In genomic region chr1:31445951-31446350, GRCh38 we compare ENCODE assay signal across 24 cellular contexts. TPM values are rescaled to one million over a fixed set of nuclear protein-coding genes. Genes with fewer than 3 reads are reported as not detected.
A peak's percentile ranks its signal among the peaks of the same experiment; 100 is the strongest.
DNase-seq lines count a peak whose midpoint lies in the region; ATAC-seq and TF ChIP-seq lines count a peak whose summit lies in the region.
"Had no signal": no experiment of that assay in that cellular context is flagged by ENCODE, and none has a peak within 500 bp of the region (broad histone marks: within the 10 kb centered on the region; RNA-seq: fewer than 3 reads in every experiment).

No MANE protein-coding gene starts in this region.

- peaks cover 3 to 5% of the 10 kb centered on the region in 2 donors for H3K9me3 ChIP-seq in mucosa of rectum (ENCODE audit: control insufficient read depth in 2 of 2, low read length in 2 of 2)
- H3K9me3 ChIP-seq in left ventricle myocardium inferior (replicated peaks): peaks cover 11% of the 10 kb centered on the region
- H3K9me3 ChIP-seq: BE2C had no signal

- H3K4me3 ChIP-seq in mucosa of rectum (ENCODE audit: low read length in 2 of 2) (no peak overlapping the region), left ventricle myocardium inferior (no peak overlapping the region)
- H3K4me3 ChIP-seq: GM12878, GM23248 had no signal

- H3K27ac ChIP-seq in mucosa of rectum (ENCODE audit: low read depth in 2 of 2, low read length in 2 of 2) (peak overlapping the region; percentile 88 to 90), left ventricle myocardium inferior (replicated peaks) (no peak overlapping the region)
- H3K27ac ChIP-seq: GM23248, KMS-11 had no signal

- DNase-seq in GF-D8 (lab: John Stamatoyannopoulos, UW): peak; percentile 58
- DNase-seq in NOMO-1 (lab: John Stamatoyannopoulos, UW; ENCODE audit: unreplicated experiment in 2 of 2): peak; percentile 52 to 61
- DNase-seq in SKM-1 (lab: John Stamatoyannopoulos, UW; ENCODE audit: unreplicated experiment): peak; percentile 61
- no peak for DNase-seq in left ventricle myocardium inferior
- no peak for DNase-seq in AG08395 (ENCODE audit: low spot score)
- DNase-seq in NCI-H128 (lab: John Stamatoyannopoulos, UW; ENCODE audit: unreplicated experiment): no peak
- DNase-seq: ACHN; BE2C; CD4-positive, alpha-beta memory T cell; DMS79 treated with DMSO at 0.1 percent for 48 hours; GM23248; NCI-H1417; NCI-H1930; NCI-H2171; NCI-H446 treated with DMSO at 0.1 percent for 48 hours; NK-92 treated with Interleukin-12 subunit alpha and Interleukin-12 subunit beta, amount 100 ng/mL, for 24 hours; Right ventricle myocardium superior had no signal

- intact Hi-C loops in left ventricle myocardium inferior (cut with micrococcal nuclease): no loop called here

- ATAC-seq in HG02588 (IDR thresholded peaks at IDR 0.05; ENCODE audit: unreplicated experiment): no peak
- ATAC-seq: GM12878, HCT116, Panc1 had no signal

- H3K4me1 ChIP-seq in mucosa of rectum (ENCODE audit: control insufficient read depth in 2 of 2, insufficient read depth in 2 of 2, low read length in 2 of 2): peaks cover 16 to 31% of the 10 kb centered on the region in 2 donors
- no peaks in the 10 kb centered on the region for H3K4me1 ChIP-seq in left ventricle myocardium inferior
- H3K4me1 ChIP-seq: BE2C had no signal

- TF ChIP-seq CTCF in left ventricle myocardium inferior (IDR thresholded peaks at IDR 0.05; ENCODE audit: borderline replicate concordance): no peak

- H3K36me3 ChIP-seq in mucosa of rectum (ENCODE audit: control insufficient read depth in 2 of 2, insufficient read depth in 2 of 2, low read length in 2 of 2): no peaks in the 10 kb centered on the region
- H3K36me3 ChIP-seq in left ventricle myocardium inferior: no peaks in the 10 kb centered on the region
- H3K36me3 ChIP-seq: BE2C had no signal

- no peak overlapping the region for H3K9ac ChIP-seq in mucosa of rectum (ENCODE audit: low read depth in 1 of 2, low read length in 2 of 2)
- H3K9ac ChIP-seq: GM23248, KMS-11 had no signal

- H3K27me3 ChIP-seq in mucosa of rectum (ENCODE audit: control insufficient read depth in 2 of 2, insufficient read depth in 2 of 2, low read length in 2 of 2): no peaks in the 10 kb centered on the region
- H3K27me3 ChIP-seq in left ventricle myocardium inferior (ENCODE audit: low read depth): peaks cover 15% of the 10 kb centered on the region
- H3K27me3 ChIP-seq: BE2C had no signal

RNA-seq across cellular contexts. Expression of gene SERINC2, which starts 32.9 kb away (rescaled TPM):
- total RNA-seq in left ventricle myocardium inferior: 1.6 TPM
- total RNA-seq: T-helper 2 cell treated with Interferon-gamma antibody and Interleukin-4, amounts not matched to agents 100 ng/mL and 5 ng/mL, for 36 hours had no signal

Comparison
In these comparisons a context has a peak if more than half of its experiments do, and no peak if none do; other contexts are left out.
1. DNase-seq: peak in GF-D8 (single experiment), NOMO-1 (2 of 2) and SKM-1 (single experiment); none in left ventricle myocardium inferior (single experiment), AG08395 (single experiment) and NCI-H128 (single experiment).